ENCODE assay signal across 12 cellular contexts in genomic region chr7:151769189-151769821, GRCh38.
DNase-seq lines count a peak whose midpoint lies in the region; ATAC-seq and TF ChIP-seq lines count a peak whose summit lies in the region.
"Had no signal": no experiment of that assay in that cellular context is flagged by ENCODE, and none has a peak within 500 bp of the region (broad histone marks: within the 10 kb centered on the region; RNA-seq: fewer than 3 reads in every experiment).

No MANE protein-coding gene starts in this region.

- ATAC-seq in GM18519 (IDR thresholded peaks at IDR 0.05; ENCODE audit: low FRiP score, unreplicated experiment) (peak; percentile 46), HG03280 (IDR thresholded peaks at IDR 0.05; ENCODE audit: unreplicated experiment) (peak; percentile 55), HG03097 (IDR thresholded peaks at IDR 0.05; ENCODE audit: low FRiP score, unreplicated experiment) (no peak)
- ATAC-seq: psoas muscle had no signal

- H3K18ac ChIP-seq in mesendoderm (ENCODE audit: low read length) = no peak overlapping the region

- H3K4me1 ChIP-seq in parathyroid adenoma (no peaks in the 10 kb centered on the region), mesendoderm (ENCODE audit: control insufficient read depth, low read depth, low read length) (no peaks in the 10 kb centered on the region), SJCRH30 (no peaks in the 10 kb centered on the region)
- H3K4me1 ChIP-seq: psoas muscle had no signal

- H2AK5ac ChIP-seq in mesendoderm (ENCODE audit: low read length) = no peak overlapping the region

- DNase-seq in activated T-cell treated with anti-CD3 and anti-CD28 coated beads, Interleukin-2, amount 50 U/mL, for 1 hour = peak; percentile 50
- DNase-seq in mesendoderm = no peak
- no peak for DNase-seq in foreskin melanocyte
- DNase-seq in SJCRH30 = no peak
- DNase-seq: DMS 273 treated with DMSO at 0.1 percent for 48 hours, kidney glomerular epithelial cell, NCI-H2029 had no signal

- H3K79me1 ChIP-seq in mesendoderm (ENCODE audit: low read length) = no peaks in the 10 kb centered on the region

- H3K79me2 ChIP-seq in parathyroid adenoma = no peaks in the 10 kb centered on the region
- no peaks in the 10 kb centered on the region for H3K79me2 ChIP-seq in mesendoderm (ENCODE audit: control insufficient read depth, insufficient read depth, low read length)

- no peaks in the 10 kb centered on the region for H3K9me3 ChIP-seq in parathyroid adenoma (ENCODE audit: control insufficient read depth, low read length)
- no peaks in the 10 kb centered on the region for H3K9me3 ChIP-seq in SJCRH30 (replicated peaks)
- H3K9me3 ChIP-seq: psoas muscle had no signal

- no peak overlapping the region for H3K4me3 ChIP-seq in parathyroid adenoma (ENCODE audit: low read depth, low read length)
- no peak overlapping the region for H3K4me3 ChIP-seq in mesendoderm (ENCODE audit: low read length)
- H3K4me3 ChIP-seq in SJCRH30 = no peak overlapping the region
- H3K4me3 ChIP-seq: psoas muscle had no signal

- no peak overlapping the region for H3K56ac ChIP-seq in mesendoderm (ENCODE audit: low read length)

- H3K27ac ChIP-seq in parathyroid adenoma (no peak overlapping the region), mesendoderm (ENCODE audit: low read depth, low read length) (no peak overlapping the region), SJCRH30 (no peak overlapping the region)
- H3K27ac ChIP-seq: psoas muscle had no signal

- no peak overlapping the region for H2BK5ac ChIP-seq in mesendoderm (ENCODE audit: low read length)

- no peak overlapping the region for H3K4ac ChIP-seq in mesendoderm (ENCODE audit: low read depth, low read length)

- H3K4me2 ChIP-seq in parathyroid adenoma (ENCODE audit: low read length) = no peak overlapping the region
- H3K4me2 ChIP-seq in mesendoderm (ENCODE audit: low read length) = no peak overlapping the region

- H2AFZ ChIP-seq in parathyroid adenoma = peak overlapping the region; percentile 11

- H4K5ac ChIP-seq in mesendoderm (ENCODE audit: low read length) = no peak overlapping the region

- no peak overlapping the region for H2BK120ac ChIP-seq in mesendoderm (ENCODE audit: low read depth, low read length)

- TF ChIP-seq CTCF in parathyroid adenoma (IDR thresholded peaks at IDR 0.05) = no peak

- no peak overlapping the region for H4K8ac ChIP-seq in mesendoderm (ENCODE audit: low read depth, low read length)

- no CpG with 5 or more reads among the region's 11 CpGs for WGBS in mesendoderm (ENCODE audit: extremely low coverage, insufficient coverage, low lambda C conversion rate)

- no peaks in the 10 kb centered on the region for H3K27me3 ChIP-seq in parathyroid adenoma (ENCODE audit: control insufficient read depth, insufficient read depth, low read length)
- no peaks in the 10 kb centered on the region for H3K27me3 ChIP-seq in mesendoderm (ENCODE audit: insufficient read depth, low read length, poor library complexity)
- H3K27me3 ChIP-seq in SJCRH30 = no peaks in the 10 kb centered on the region

- H3K9ac ChIP-seq in parathyroid adenoma = no peak overlapping the region
- H3K9ac ChIP-seq in mesendoderm (ENCODE audit: low read length) = no peak overlapping the region

- H3K36me3 ChIP-seq in parathyroid adenoma (ENCODE audit: control insufficient read depth, insufficient read depth, low read length) = no peaks in the 10 kb centered on the region
- H3K36me3 ChIP-seq in mesendoderm (ENCODE audit: control insufficient read depth, insufficient read depth, low read length) = no peaks in the 10 kb centered on the region
- H3K36me3 ChIP-seq in SJCRH30 = no peaks in the 10 kb centered on the region

- no peak overlapping the region for H2BK15ac ChIP-seq in mesendoderm (replicated peaks; ENCODE audit: low read depth)

- no peak overlapping the region for H3K23ac ChIP-seq in mesendoderm (ENCODE audit: low read length)
